ENCODE assay signal across 8 cellular contexts in the genomic region with DNA sequence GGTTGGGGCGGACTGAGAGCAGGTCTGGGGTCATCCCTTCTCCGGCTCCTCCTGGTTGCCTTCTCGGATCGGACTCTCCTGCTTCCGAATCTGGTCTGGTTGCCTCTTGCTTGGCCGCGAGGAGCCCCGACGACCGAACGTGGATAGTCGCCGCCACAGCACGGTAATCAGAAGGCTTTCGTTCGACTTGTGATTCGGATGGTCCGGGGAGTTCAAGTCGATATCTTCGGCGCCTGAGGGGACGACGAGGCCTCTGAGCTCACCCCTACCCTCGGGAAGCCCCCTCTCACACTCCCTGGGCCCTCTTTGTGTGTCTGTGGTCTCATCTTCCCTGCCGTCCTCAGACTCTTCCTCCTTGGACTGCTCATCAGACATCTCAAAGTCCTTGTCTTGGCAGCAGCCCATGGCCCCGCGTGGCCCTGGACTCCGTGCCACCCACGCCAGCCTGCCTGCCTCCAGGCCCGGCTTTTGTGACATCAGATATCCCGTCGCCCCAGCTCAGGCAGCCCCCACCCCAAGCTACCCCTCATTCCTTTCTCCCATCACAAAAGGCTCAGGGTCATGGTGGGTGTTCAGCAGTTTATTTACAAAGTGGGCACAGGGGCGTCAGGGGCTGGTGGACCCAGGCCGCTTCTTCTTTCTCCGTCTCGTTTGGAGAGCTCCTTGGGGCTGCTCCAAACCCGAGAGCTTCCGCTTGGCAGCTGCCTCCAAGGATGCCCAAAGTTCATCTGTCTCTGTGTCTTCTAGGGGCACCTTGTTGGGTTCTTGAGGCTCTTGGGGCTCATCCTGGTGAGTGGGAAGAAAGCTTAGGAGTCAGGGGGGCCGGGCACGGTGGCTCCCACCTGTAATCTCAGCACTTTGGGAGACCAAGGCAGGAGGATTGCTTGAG. TPM values are rescaled to one million over a fixed set of nuclear protein-coding genes. Genes with fewer than 3 reads are reported as not detected.
A peak's percentile ranks its signal among the peaks of the same experiment; 100 is the strongest.
DNase-seq lines count a peak whose midpoint lies in the region; ATAC-seq, FAIRE-seq and TF ChIP-seq lines count a peak whose summit lies in the region.

A gene (minus strand): TSS at position 496 of the 889 bp plus-strand sequence.

- H3K27ac ChIP-seq in ACC112 (ENCODE audit: low read depth, low read length) (peak within 1 kb of the TSS; percentile 86), HUES48 (ENCODE audit: low read depth, low read length) (peak within 1 kb of the TSS; percentile 94), K562 (ENCODE audit: extremely low read depth, low read depth, low read length) (peak within 1 kb of the TSS; percentile 98), stomach smooth muscle (ENCODE audit: low read length) (peak within 1 kb of the TSS; percentile 96)

- TF ChIP-seq RAD21 in K562 (CRISPR knock-in tag; conservative IDR thresholded peaks at IDR 0.05 in 1 of 2, IDR thresholded peaks at IDR 0.05 in 1 of 2), result no peak

- H2AFZ ChIP-seq in ACC112 (ENCODE audit: low read length, unreplicated experiment) (peak within 1 kb of the TSS; percentile 58), K562 (ENCODE audit: low read depth, low read length) (peak within 1 kb of the TSS; percentile 96)

- H4K20me1 ChIP-seq in K562 (replicated peaks; ENCODE audit: control insufficient read depth, insufficient read depth, low read length), result peaks cover 5% of the 10 kb centered on the region; the same call in 1 of the 2 replicates

- ATAC-seq in GM18909 (IDR thresholded peaks at IDR 0.05; ENCODE audit: poor library complexity, unreplicated experiment) (peak; percentile 16), K562 (peak; percentile 37), left colon (peak; percentile 27)

- H3K4me1 ChIP-seq in ACC112 (ENCODE audit: control insufficient read depth, insufficient read depth, low read length, unreplicated experiment), result peaks cover 13% of the 10 kb centered on the region
- peaks cover 3% of the 10 kb centered on the region; the same call in 1 of the 2 replicates for H3K4me1 ChIP-seq in HUES48 (ENCODE audit: control insufficient read depth, insufficient read depth, low read length)
- peaks cover 8 to 17% of the 10 kb centered on the region in 2 experiments; a peak in 4 of 5 replicates for H3K4me1 ChIP-seq in K562 (replicated peaks in 1 of 2; ENCODE audit: control insufficient read depth in 2 of 2, insufficient read depth in 2 of 2, low read length in 2 of 2)
- H3K4me1 ChIP-seq in stomach smooth muscle (ENCODE audit: control insufficient read depth, insufficient read depth, low read length), result peaks cover 21% of the 10 kb centered on the region

- H3K4me3 ChIP-seq in ACC112 (ENCODE audit: low read depth, low read length) (peak within 1 kb of the TSS; percentile 97), HUES48 (ENCODE audit: low read depth, low read length) (peak within 1 kb of the TSS; percentile 87), K562 (peak within 1 kb of the TSS; percentile 94), stomach smooth muscle (ENCODE audit: low read length in 2 of 2) (peak within 1 kb of the TSS; percentile 92 to 94)

- TF ChIP-seq POLR2A in K562 (conservative IDR thresholded peaks at IDR 0.05), result no peak

- no peak for TF ChIP-seq EP300 in K562 (IDR thresholded peaks at IDR 0.05; ENCODE audit: low read length)

- FAIRE-seq in K562 (lab: Jason Lieb, UNC), result no peak

- DNase-seq in K562 (ENCODE audit: extremely low read depth in 1 of 4, low spot score in 3 of 4) (peak in 1 of 4 experiments; percentile 14), left colon (peak; percentile 33 to 56), Ammon's horn (ENCODE audit: low spot score) (no peak), SIG-M5 (lab: John Stamatoyannopoulos, UW) (no peak)

- WGBS in K562 (ENCODE audit: insufficient coverage, low coverage, missing lambda C conversion rate), result 24% methylated on average over 40 of the region's 40 CpGs

- H3K9me3 ChIP-seq in HUES48 (ENCODE audit: control insufficient read depth, insufficient read depth, low read length) (no peaks in the 10 kb centered on the region), K562 (replicated peaks; ENCODE audit: control insufficient read depth, insufficient read depth, low read depth, low read length) (no peaks in the 10 kb centered on the region), stomach smooth muscle (ENCODE audit: control insufficient read depth in 2 of 2, low read length in 2 of 2) (no peaks in the 10 kb centered on the region)

- H3K9me1 ChIP-seq in K562 (ENCODE audit: control insufficient read depth, insufficient read depth, low read length), result no peaks in the 10 kb centered on the region

- CTCF ChIA-PET in K562 (lab: Yijun Ruan, JAX; ENCODE audit: low intra/inter-chr PET ratio), result no interaction called here

- POLR2A ChIA-PET in K562 (lab: Yijun Ruan, JAX), result interaction anchor here (0.5 to 4.4 kb wide), 20 partner anchors 8 to 158 kb away, joined by 3 to 97 read pairs (median 8); a partner anchor contains a TSS

- peak within 1 kb of the TSS; percentile 98 for H3K4me2 ChIP-seq in K562 (ENCODE audit: insufficient read depth, low read length)

- H3K27me3 ChIP-seq in ACC112 (ENCODE audit: insufficient read depth, low read length) (no peaks in the 10 kb centered on the region), HUES48 (ENCODE audit: control insufficient read depth, insufficient read depth, low read length) (no peaks in the 10 kb centered on the region), K562 (ENCODE audit: control insufficient read depth in 2 of 2, insufficient read depth in 2 of 2, low read length in 2 of 2) (no peaks in the 10 kb centered on the region), stomach smooth muscle (ENCODE audit: control insufficient read depth in 1 of 2, insufficient read depth in 2 of 2, low read length in 2 of 2) (no peaks in the 10 kb centered on the region)

- BruUV-seq in K562 (replicated peaks; lab: Mats Ljungman, UMichigan), result TSS peak; percentile 93

- TF ChIP-seq CTCF in K562 (IDR thresholded peaks at IDR 0.05 in 2 of 3, conservative IDR thresholded peaks at IDR 0.05 in 1 of 3; ENCODE audit: insufficient read depth in 2 of 3, low read depth in 1 of 3, low read length in 3 of 3), result no peak

- intact Hi-C loops in K562 (cut with micrococcal nuclease), result loop anchor here (2.0 kb wide), 1 partner anchor 46 kb away; a partner anchor contains a TSS
- intact Hi-C loops in left colon (cut with DNase I, micrococcal nuclease), result no loop called here

- in situ Hi-C loops in K562 (cut with MboI), result no loop called here

- peak within 1 kb of the TSS; percentile 92 for H3K9ac ChIP-seq in HUES48 (ENCODE audit: low read depth, low read length)
- H3K9ac ChIP-seq in K562 (ENCODE audit: insufficient read depth in 1 of 2, low read depth in 2 of 2, low read length in 2 of 2), result peak within 1 kb of the TSS; percentile 86 to 96
- peak within 1 kb of the TSS; percentile 96 to 99 for H3K9ac ChIP-seq in stomach smooth muscle (ENCODE audit: low read length in 2 of 2)

- H3K36me3 ChIP-seq in ACC112 (ENCODE audit: insufficient read depth, low read length) (no peaks in the 10 kb centered on the region), HUES48 (ENCODE audit: control insufficient read depth, insufficient read depth, low read length) (peaks cover 59% of the 10 kb centered on the region), K562 (ENCODE audit: control insufficient read depth, insufficient read depth, low read length) (peaks cover 63% of the 10 kb centered on the region), stomach smooth muscle (ENCODE audit: control insufficient read depth in 2 of 2, insufficient read depth in 2 of 2, low read length in 2 of 2) (peaks cover 19 to 23% of the 10 kb centered on the region in 2 donors)

- H3K79me2 ChIP-seq in ACC112 (ENCODE audit: control insufficient read depth, insufficient read depth, low read length, unreplicated experiment), result peaks cover 40% of the 10 kb centered on the region
- peaks cover 58% of the 10 kb centered on the region for H3K79me2 ChIP-seq in K562 (ENCODE audit: control insufficient read depth, insufficient read depth, low read length)

TF ChIP-seq in K562, 482 proteins besides CTCF, POLR2A, EP300 and RAD21 (continues in another document):
- TF ChIP-seq ZEB2 (IDR thresholded peaks at IDR 0.05) (no peak), SRF (CRISPR knock-in tag; IDR thresholded peaks at IDR 0.05) (no peak; a peak in 1 of 4 replicates), SIN3A (IDR thresholded peaks at IDR 0.05; ENCODE audit: borderline replicate concordance in 2 of 2, control insufficient read depth in 1 of 2, low read depth in 2 of 2, low read length in 2 of 2) (peak in 1 of 2 experiments; percentile 13; a peak in 2 of 4 replicates), TEAD1 (CRISPR knock-in tag; IDR thresholded peaks at IDR 0.05) (peak in 1 of 2 experiments; percentile 70; a peak in 1 of 4 replicates), POLR2B (IDR thresholded peaks at IDR 0.05; ENCODE audit: low read depth, partially characterized antibody) (peak; percentile 33), RBM15 (IDR thresholded peaks at IDR 0.05; ENCODE audit: insufficient read depth, low read length) (no peak)
- TF ChIP-seq, protein P1, sequence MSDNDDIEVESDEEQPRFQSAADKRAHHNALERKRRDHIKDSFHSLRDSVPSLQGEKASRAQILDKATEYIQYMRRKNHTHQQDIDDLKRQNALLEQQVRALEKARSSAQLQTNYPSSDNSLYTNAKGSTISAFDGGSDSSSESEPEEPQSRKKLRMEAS (CRISPR knock-in tag; IDR thresholded peaks at IDR 0.05), result peak; percentile 72

RNA-seq across cellular contexts. Expression of the gene that starts here (rescaled TPM):
- total RNA-seq in K562 (2011; cell fraction: chromatin; rRNA removed; ENCODE audit: low replicate concordance), result 0.93 TPM in 1 of 2 replicates, not detected in the other
- 2.0 TPM in 1 of 2 replicates, not detected in the other for total RNA-seq in K562 (2011; cell fraction: nucleolus; rRNA removed)
- 1.2 TPM in 1 of 2 replicates, not detected in the other for total RNA-seq in K562 (2011; cell fraction: nucleoplasm; rRNA removed)
- total RNA-seq in K562 (2014; rRNA removed) (not detected in 2 replicates), K562 (2014; rRNA removed; fragmentation: Illumina TruSeq; extraction: Trizol) (not detected in 2 replicates), K562 (2015; rRNA removed; fragmentation: Illumina TruSeq; extraction: Trizol) (not detected in 2 replicates), K562 (2021) (not detected in 2 replicates), left colon (not detected)
- polyA plus RNA-seq in K562 (2011; rRNA removed) (not detected in 2 replicates), K562 (2014; fragmentation: Illumina TruSeq; extraction: Trizol) (not detected in 2 replicates), K562 (2014; fragmentation: Nextera tagmentation; extraction: Ambion mirVana) (not detected), K562 (2014; rRNA removed) (not detected in 2 replicates)
- not detected in 2 replicates for polyA plus RNA-seq in K562 (2011; cell fraction: cytosol; rRNA removed)
- polyA plus RNA-seq in K562 (2011; cell fraction: nucleus; rRNA removed), result not detected in 2 replicates
- not detected in 2 replicates for polyA plus RNA-seq in K562 (2012)
- polyA minus RNA-seq in K562 (2011; rRNA and poly(A)+ RNA removed), result not detected in 2 replicates
- polyA minus RNA-seq in K562 (2011; cell fraction: cytosol; rRNA and poly(A)+ RNA removed), result not detected in 2 replicates
- not detected in 2 replicates for polyA minus RNA-seq in K562 (2011; cell fraction: nucleus; rRNA and poly(A)+ RNA removed)

Comparison
In these comparisons a context has a peak if more than half of its experiments do, and no peak if none do; other contexts are left out.
1. Peak in DNase-seq and ATAC-seq in left colon; RNA of the gene not detected or under 1 TPM.